Comparison of ENCODE assay signal across 8 cellular contexts in the genomic region with DNA sequence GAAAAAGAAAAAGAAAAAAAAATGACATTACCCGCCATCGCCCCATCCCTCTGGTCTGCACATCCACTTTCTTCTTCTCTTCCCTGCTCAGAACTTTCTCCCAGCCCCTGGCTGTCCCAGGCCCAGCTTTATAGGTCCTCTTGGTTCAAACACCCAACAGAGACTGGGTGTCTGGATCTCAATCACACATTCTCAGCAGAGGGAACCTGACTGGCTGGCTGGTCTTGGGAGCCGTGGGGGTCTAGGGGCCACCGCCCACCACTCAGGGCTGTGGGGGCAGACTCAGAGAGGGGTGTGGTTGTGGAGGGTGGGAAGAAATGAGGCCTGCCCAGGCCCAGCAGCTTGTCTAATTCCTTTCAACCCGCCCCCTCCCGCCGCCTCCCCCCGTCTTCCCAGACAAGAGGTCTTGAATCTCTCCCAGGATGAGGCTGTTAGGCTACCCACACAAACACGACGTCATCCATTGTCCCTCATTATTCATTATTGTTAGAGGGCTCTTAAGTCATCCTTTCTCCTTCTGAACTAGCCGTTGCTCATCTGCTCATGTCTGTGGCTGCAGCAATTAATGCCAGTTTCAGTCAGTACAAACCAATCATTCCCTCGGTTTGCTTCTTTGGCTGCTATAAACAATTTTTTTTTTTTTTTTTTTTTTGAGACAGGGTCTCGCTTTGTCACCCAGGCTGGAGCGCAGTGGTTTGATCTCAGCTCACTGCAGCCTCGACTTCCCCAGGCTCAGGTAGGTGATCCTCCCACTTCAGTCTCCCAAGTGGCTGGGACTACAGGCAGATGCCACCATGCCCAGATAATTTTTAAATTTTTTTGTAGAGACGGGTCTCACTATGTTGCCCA. TPM values are rescaled to one million over a fixed set of nuclear protein-coding genes. Genes with fewer than 3 reads are reported as not detected.
A peak's percentile ranks its signal among the peaks of the same experiment; 100 is the strongest.
DNase-seq lines count a peak whose midpoint lies in the region; ATAC-seq and TF ChIP-seq lines count a peak whose summit lies in the region.

No MANE protein-coding gene starts in this region.

- TF ChIP-seq CTCF in body of pancreas (IDR thresholded peaks at IDR 0.05) (no peak), lower lobe of right lung (IDR thresholded peaks at IDR 0.05) (no peak), GM13976 (IDR thresholded peaks at IDR 0.05; ENCODE audit: borderline replicate concordance, control extremely low read depth, extremely low read depth, insufficient read depth, missing control alignments) (no peak)

- H3K4me3 ChIP-seq in body of pancreas (no peak overlapping the region), lower lobe of right lung (peak overlapping the region; percentile 31)

- TF ChIP-seq POLR2A in body of pancreas (IDR thresholded peaks at IDR 0.05), result no peak

- intact Hi-C loops in body of pancreas (cut with DNase I) (no loop called here), lower lobe of right lung (cut with DNase I) (no loop called here)

- in situ Hi-C loops in GM13976 (cut with MboI; ENCODE audit: low sequenced_read_pairs, unreplicated experiment), result no loop called here

- DNase-seq in Ammon's horn (ENCODE audit: low spot score), result peak; percentile 94
- peak; percentile 43 for DNase-seq in NCI-H1092 (lab: John Stamatoyannopoulos, UW)
- no peak for DNase-seq in body of pancreas
- no peak for DNase-seq in lower lobe of right lung
- DNase-seq in GM13976 (ENCODE audit: low spot score), result no peak

- ATAC-seq in body of pancreas (no peak), lower lobe of right lung (no peak), HG02884 (IDR thresholded peaks at IDR 0.05; ENCODE audit: unreplicated experiment) (no peak), HG03097 (IDR thresholded peaks at IDR 0.05; ENCODE audit: low FRiP score, unreplicated experiment) (no peak), GM18502 (IDR thresholded peaks at IDR 0.05; ENCODE audit: poor library complexity, unreplicated experiment) (no peak)

- 85% methylated on average over 16 of the region's 16 CpGs for WGBS in body of pancreas, 2 donors

- H3K36me3 ChIP-seq in body of pancreas (replicated peaks in 1 of 2; ENCODE audit: insufficient read depth in 1 of 2, low read depth in 2 of 2) (no peaks in the 10 kb centered on the region), lower lobe of right lung (no peaks in the 10 kb centered on the region)

- no peaks in the 10 kb centered on the region for H3K9me3 ChIP-seq in body of pancreas
- no peaks in the 10 kb centered on the region for H3K9me3 ChIP-seq in lower lobe of right lung

- H3K27me3 ChIP-seq in body of pancreas (no peaks in the 10 kb centered on the region), lower lobe of right lung (ENCODE audit: low read depth) (no peaks in the 10 kb centered on the region)

- H3K27ac ChIP-seq in body of pancreas, result peak overlapping the region in 3 of 4 donors; percentile 68 to 78 (median 72)
- H3K27ac ChIP-seq in lower lobe of right lung, result peak overlapping the region; percentile 80

- H3K4me1 ChIP-seq in body of pancreas (peaks cover 9% of the 10 kb centered on the region), lower lobe of right lung (peaks cover 23% of the 10 kb centered on the region)

RNA-seq across cellular contexts. Expression of a gene that starts 40.6 kb away (rescaled TPM):
- total RNA-seq in body of pancreas, result 10 to 100 TPM; 58.1 to 78.8 TPM
- total RNA-seq in lower lobe of right lung, result 169 TPM

Comparison
In these comparisons a context has a peak if more than half of its experiments do, and no peak if none do; other contexts are left out.
1. DNase-seq: peak in Ammon's horn (single experiment) and NCI-H1092 (single experiment); none in body of pancreas (0 of 4), lower lobe of right lung (single experiment) and GM13976 (single experiment).